ENCODE assay signal across 18 cellular contexts in the genomic region with DNA sequence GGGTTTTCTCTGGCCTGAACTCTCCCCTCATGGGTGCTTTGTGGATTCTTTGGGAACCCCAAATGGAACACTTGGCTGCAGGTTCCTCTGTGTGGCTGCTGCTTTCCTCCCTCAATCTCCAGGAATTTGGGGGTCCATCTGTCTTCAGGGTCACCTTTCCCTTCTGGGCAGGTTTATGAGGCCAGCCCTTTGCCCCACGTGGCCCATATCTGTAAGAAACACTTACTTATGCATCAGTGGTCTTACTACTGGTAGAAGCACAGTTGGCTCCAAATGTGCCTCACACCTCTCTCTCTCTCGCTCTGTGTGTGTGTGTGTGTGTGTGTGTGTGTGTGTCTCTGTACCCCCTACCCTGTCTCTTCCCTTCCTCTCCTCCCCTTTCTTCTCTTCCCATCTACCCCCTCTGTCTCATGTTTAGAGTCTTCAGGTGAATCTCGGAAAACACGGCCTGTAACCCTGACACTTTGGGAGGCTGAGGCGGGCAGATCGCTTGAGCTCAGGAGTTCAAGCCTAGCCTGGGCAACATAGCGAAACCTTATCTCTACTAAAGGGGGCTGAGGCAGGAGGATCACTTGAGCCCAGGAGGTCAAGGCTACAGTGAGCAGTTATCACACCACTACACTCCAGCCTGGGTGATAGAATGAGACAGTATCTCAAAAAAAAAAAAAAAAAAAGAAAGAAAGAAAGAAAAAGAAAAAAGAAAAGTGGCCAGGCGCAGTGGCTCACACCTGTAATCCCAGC.
"Had no signal": no experiment of that assay in that cellular context is flagged by ENCODE, and none has a peak within 500 bp of the region (broad histone marks: within the 10 kb centered on the region; RNA-seq: fewer than 3 reads in every experiment).

No MANE protein-coding gene starts in this region.

- H3K4me1 Mint-ChIP-seq: activated CD4-positive, alpha-beta T cell treated with anti-CD3 and anti-CD28 coated beads, Interleukin-2, amount 10 ng/mL, durations not matched to agents 7 days and 5 days; neural crest cell had no signal

- ATAC-seq: activated CD8-positive, alpha-beta T cell treated with anti-CD3 and anti-CD28 coated beads, Interleukin-2, amount 10 ng/mL, durations not matched to agents 7 days and 5 days; gastrocnemius medialis; mucosa of descending colon had no signal

- H3K36me3 Mint-ChIP-seq: activated naive CD8-positive, alpha-beta T cell treated with anti-CD3 and anti-CD28 coated beads, Interleukin-2, amount 10 ng/mL, durations not matched to agents 7 days and 5 days had no signal

- H3K27ac Mint-ChIP-seq: activated CD4-positive, alpha-beta T cell treated with anti-CD3 and anti-CD28 coated beads, Interleukin-2, amount 10 ng/mL, durations not matched to agents 7 days and 5 days; activated CD8-positive, alpha-beta T cell treated with anti-CD3 and anti-CD28 coated beads, Interleukin-2, amount 10 ng/mL, durations not matched to agents 7 days and 5 days; activated naive CD8-positive, alpha-beta T cell treated with anti-CD3 and anti-CD28 coated beads, Interleukin-2, amount 10 ng/mL, durations not matched to agents 7 days and 5 days; progenitor cell of endocrine pancreas had no signal

- H3K27me3 Mint-ChIP-seq: activated naive CD8-positive, alpha-beta T cell treated with anti-CD3 and anti-CD28 coated beads, Interleukin-2, amount 10 ng/mL, durations not matched to agents 7 days and 5 days had no signal

- DNase-seq: activated CD4-positive, alpha-beta T cell treated with anti-CD3 and anti-CD28 coated beads, Interleukin-2, amount 10 ng/mL, durations not matched to agents 7 days and 5 days; activated CD8-positive, alpha-beta T cell treated with anti-CD3 and anti-CD28 coated beads, Interleukin-2, amount 10 ng/mL, durations not matched to agents 7 days and 5 days; activated naive CD4-positive, alpha-beta T cell treated with Interleukin-2 at 50 U/mL for 16 hours; activated naive CD8-positive, alpha-beta T cell treated with anti-CD3 and anti-CD28 coated beads, Interleukin-2, amount 10 ng/mL, durations not matched to agents 7 days and 5 days; amniotic stem cell; colonic mucosa; dorsolateral prefrontal cortex; esophagus squamous epithelium; gastrocnemius medialis; hypothalamus; mesenchymal stem cell; mucosa of descending colon; retina; stimulated activated CD4-positive, alpha-beta T cell treated with anti-CD3 and anti-CD28 coated beads, Interleukin-4, amount 100 ng/mL, for 24 hours; testis; trophoblast cell had no signal

- H3K4me3 Mint-ChIP-seq: activated CD4-positive, alpha-beta T cell treated with anti-CD3 and anti-CD28 coated beads, Interleukin-2, amount 10 ng/mL, durations not matched to agents 7 days and 5 days; activated CD8-positive, alpha-beta T cell treated with anti-CD3 and anti-CD28 coated beads, Interleukin-2, amount 10 ng/mL, durations not matched to agents 7 days and 5 days; activated naive CD8-positive, alpha-beta T cell treated with anti-CD3 and anti-CD28 coated beads, Interleukin-2, amount 10 ng/mL, durations not matched to agents 7 days and 5 days; neural crest cell had no signal

- H3K9me3 Mint-ChIP-seq: activated naive CD8-positive, alpha-beta T cell treated with anti-CD3 and anti-CD28 coated beads, Interleukin-2, amount 10 ng/mL, durations not matched to agents 7 days and 5 days; neural crest cell had no signal
